Comparison of ENCODE assay signal across 29 cellular contexts in genomic region chr7:36088553-36088952, GRCh38.
"Had no signal": no experiment of that assay in that cellular context is flagged by ENCODE, and none has a peak within 500 bp of the region (broad histone marks: within the 10 kb centered on the region; RNA-seq: fewer than 3 reads in every experiment).

No MANE protein-coding gene starts in this region.

- H3K27me3 Mint-ChIP-seq: activated B cell treated with CpG ODN at 0.5 μM for 24 hours; activated CD8-positive, alpha-beta T cell treated with anti-CD3 and anti-CD28 coated beads for 36 hours; naive thymus-derived CD8-positive, alpha-beta T cell; T-helper 17 cell had no signal

- H3K9me3 ChIP-seq: colonic mucosa, gastroesophageal sphincter, pancreas, prostate gland, tibial nerve had no signal

- H3K4me3 Mint-ChIP-seq: activated B cell treated with CpG ODN at 0.5 μM for 24 hours; activated CD8-positive, alpha-beta T cell treated with anti-CD3 and anti-CD28 coated beads for 36 hours; mesothelial cell of epicardium; naive thymus-derived CD8-positive, alpha-beta T cell; neural crest cell; T-helper 17 cell had no signal

- ATAC-seq: activated CD8-positive, alpha-beta T cell treated with anti-CD3 and anti-CD28 coated beads for 36 hours; activated naive CD4-positive, alpha-beta T cell treated with anti-CD3 and anti-CD28 coated beads, Interleukin-2, amount 50 U/mL, for 72 hours; gastroesophageal sphincter; naive thymus-derived CD8-positive, alpha-beta T cell; pancreas; sciatic nerve; T-helper 17 cell had no signal

- H3K4me1 ChIP-seq: colonic mucosa, gastroesophageal sphincter, prostate gland, tibial nerve had no signal

- H3K27ac Mint-ChIP-seq: activated B cell treated with CpG ODN at 0.5 μM for 24 hours; activated CD8-positive, alpha-beta T cell treated with anti-CD3 and anti-CD28 coated beads for 36 hours; activated naive CD4-positive, alpha-beta T cell treated with anti-CD3 and anti-CD28 coated beads, Interleukin-2, amount 50 U/mL, for 72 hours; mesothelial cell of epicardium; naive thymus-derived CD8-positive, alpha-beta T cell; T-helper 17 cell had no signal

- DNase-seq: activated B cell treated with CpG ODN at 0.5 μM for 24 hours; activated CD4-positive, alpha-beta T cell treated with anti-CD3 and anti-CD28 coated beads, Interleukin-2, amount 50 U/mL, for 1 hour; activated CD8-positive, alpha-beta T cell treated with anti-CD3 and anti-CD28 coated beads for 36 hours; activated naive CD4-positive, alpha-beta T cell; activated T-cell treated with anti-CD3 and anti-CD28 coated beads, Interleukin-2, amount 50 U/mL, for 48 hours; anterior cingulate cortex; cerebellar nuclear complex; colonic mucosa; dorsolateral prefrontal cortex; effector memory CD4-positive, alpha-beta T cell; hippocampal formation; left cardiac atrium; naive thymus-derived CD8-positive, alpha-beta T cell; nucleus accumbens; pancreas; retina; stimulated activated CD4-positive, alpha-beta T cell treated with anti-CD3 and anti-CD28 coated beads, Interleukin-15, amount 100 ng/mL, for 24 hours; stimulated activated CD4-positive, alpha-beta T cell treated with anti-CD3 and anti-CD28 coated beads, Interleukin-2, amount 100 ng/mL, for 24 hours; stimulated activated naive CD4-positive, alpha-beta T cell treated with Interleukin-2 at 50 U/mL for 16 hours; T-helper 17 cell; T1000 had no signal

- H3K9me3 Mint-ChIP-seq: activated B cell treated with CpG ODN at 0.5 μM for 24 hours had no signal

- H3K36me3 ChIP-seq: colonic mucosa, gastroesophageal sphincter, pancreas, prostate gland, tibial nerve had no signal

- H3K4me1 Mint-ChIP-seq: activated B cell treated with CpG ODN at 0.5 μM for 24 hours; naive thymus-derived CD8-positive, alpha-beta T cell; neural crest cell; T-helper 17 cell had no signal

- H3K4me3 ChIP-seq: colonic mucosa, dorsolateral prefrontal cortex, gastroesophageal sphincter, pancreas, prostate gland, smooth muscle cell, tibial nerve had no signal

- H3K27me3 ChIP-seq: colonic mucosa, dorsolateral prefrontal cortex, gastroesophageal sphincter, pancreas, tibial nerve had no signal

- H3K27ac ChIP-seq: colonic mucosa, dorsolateral prefrontal cortex, gastroesophageal sphincter, pancreas, prostate gland, tibial nerve had no signal
